ENCODE assay signal across 8 cellular contexts in the genomic region with DNA sequence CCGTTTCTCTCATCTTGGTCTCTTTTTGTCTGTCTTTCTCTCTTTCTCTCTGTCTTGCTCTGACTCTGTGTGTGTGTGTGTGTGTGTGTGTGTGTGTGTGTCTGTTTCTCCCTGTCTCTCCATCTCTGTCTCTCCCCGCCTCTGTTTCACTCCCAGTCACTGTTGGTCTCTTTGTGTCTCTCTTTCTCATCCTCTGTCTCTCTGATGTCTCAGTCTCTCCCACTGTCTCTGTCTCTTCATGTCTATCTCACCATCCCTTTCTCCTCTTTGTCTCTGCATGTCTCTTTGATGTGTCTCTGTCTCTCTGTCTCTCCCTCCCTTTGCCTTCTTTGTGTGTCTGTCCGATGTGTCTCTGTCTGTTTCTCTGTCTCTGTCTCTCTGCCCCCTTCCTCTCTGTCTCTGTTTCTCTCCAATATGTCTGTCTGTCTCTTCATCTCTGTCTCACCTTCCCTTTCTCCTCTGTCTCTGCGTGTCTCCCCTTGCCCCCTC. TPM values are rescaled to one million over a fixed set of nuclear protein-coding genes. Genes with fewer than 3 reads are reported as not detected.
DNase-seq lines count a peak whose midpoint lies in the region; ATAC-seq, FAIRE-seq and TF ChIP-seq lines count a peak whose summit lies in the region.

No MANE protein-coding gene starts in this region.

- TF ChIP-seq CTCF in MM.1S (IDR thresholded peaks at IDR 0.05; ENCODE audit: low read length) = no peak

- H3F3A ChIP-seq in MM.1S (ENCODE audit: insufficient read depth, low read length) = no peaks in the 10 kb centered on the region

- H3K27ac ChIP-seq in BLaER1 = peak overlapping the region; percentile 95
- H3K27ac ChIP-seq in MM.1S (ENCODE audit: low read length) = no peak overlapping the region

- H3K27me3 ChIP-seq in BLaER1 = no peaks in the 10 kb centered on the region
- H3K27me3 ChIP-seq in MM.1S (replicated peaks; ENCODE audit: insufficient read depth, low read length) = peaks cover 96% of the 10 kb centered on the region

- H3K79me2 ChIP-seq in MM.1S (ENCODE audit: low read length) = no peaks in the 10 kb centered on the region

- H3K4me3 Mint-ChIP-seq in dendritic cell treated with granulocyte-macrophage colony-stimulating factor and Interleukin-4, amounts not matched to agents 40 ng/mL and 50 ng/mL, for 4 days = peak overlapping the region; percentile 73
- peak overlapping the region; percentile 74 for H3K4me3 Mint-ChIP-seq in natural killer cell treated with Interleukin-12 subunit alpha and Interleukin-12 subunit beta and Interleukin-15 and Interleukin-18, amount 100 ng/mL, for 72 hours

- no peak for DNase-seq in MM.1S
- no peak for DNase-seq in natural killer cell treated with Interleukin-12 subunit alpha and Interleukin-12 subunit beta and Interleukin-15 and Interleukin-18, amount 100 ng/mL, for 72 hours (ENCODE audit: low spot score)
- no peak for DNase-seq in H54 (ENCODE audit: insufficient read length, low spot score)
- DNase-seq in inferior parietal cortex (ENCODE audit: extremely low spot score) = no peak

- H3K36me3 Mint-ChIP-seq in dendritic cell treated with granulocyte-macrophage colony-stimulating factor and Interleukin-4, amounts not matched to agents 40 ng/mL and 50 ng/mL, for 4 days (ENCODE audit: low read depth) = peaks cover 38% of the 10 kb centered on the region
- no peaks in the 10 kb centered on the region for H3K36me3 Mint-ChIP-seq in natural killer cell treated with Interleukin-12 subunit alpha and Interleukin-12 subunit beta and Interleukin-15 and Interleukin-18, amount 100 ng/mL, for 72 hours

- peaks cover 77% of the 10 kb centered on the region for H3K4me1 Mint-ChIP-seq in dendritic cell treated with granulocyte-macrophage colony-stimulating factor and Interleukin-4, amounts not matched to agents 40 ng/mL and 50 ng/mL, for 4 days (ENCODE audit: low read depth)
- peaks cover 33 to 40% of the 10 kb centered on the region in 2 donors for H3K4me1 Mint-ChIP-seq in natural killer cell treated with Interleukin-12 subunit alpha and Interleukin-12 subunit beta and Interleukin-15 and Interleukin-18, amount 100 ng/mL, for 72 hours (ENCODE audit: low read depth in 2 of 2)

- H3K9me3 Mint-ChIP-seq in dendritic cell treated with granulocyte-macrophage colony-stimulating factor and Interleukin-4, amounts not matched to agents 40 ng/mL and 50 ng/mL, for 4 days = no peaks in the 10 kb centered on the region
- no peaks in the 10 kb centered on the region for H3K9me3 Mint-ChIP-seq in natural killer cell treated with Interleukin-12 subunit alpha and Interleukin-12 subunit beta and Interleukin-15 and Interleukin-18, amount 100 ng/mL, for 72 hours

- H3K9me2 ChIP-seq in MM.1S (replicated peaks; ENCODE audit: insufficient read depth, low read length) = no peaks in the 10 kb centered on the region

- no peak for TF ChIP-seq POLR2A in H54 (IDR thresholded peaks at IDR 0.05; ENCODE audit: low read depth, low read length)

- H3K4me2 ChIP-seq in BLaER1 = peak overlapping the region; percentile 96
- H3K4me2 ChIP-seq in MM.1S (ENCODE audit: low read depth, low read length) = peak overlapping the region; percentile 13; the same call in 1 of the 2 replicates

- H3K27ac Mint-ChIP-seq in dendritic cell treated with granulocyte-macrophage colony-stimulating factor and Interleukin-4, amounts not matched to agents 40 ng/mL and 50 ng/mL, for 4 days = peak overlapping the region; percentile 78
- peak overlapping the region; percentile 1 to 13 for H3K27ac Mint-ChIP-seq in natural killer cell treated with Interleukin-12 subunit alpha and Interleukin-12 subunit beta and Interleukin-15 and Interleukin-18, amount 100 ng/mL, for 72 hours

- no peak for ATAC-seq in natural killer cell treated with Interleukin-12 subunit alpha and Interleukin-12 subunit beta and Interleukin-15 and Interleukin-18, amount 100 ng/mL, for 72 hours
- ATAC-seq in GM21723 (IDR thresholded peaks at IDR 0.05; ENCODE audit: unreplicated experiment) (no peak), GM18502 (IDR thresholded peaks at IDR 0.05; ENCODE audit: poor library complexity, unreplicated experiment) (no peak)

- peaks cover 4% of the 10 kb centered on the region for H3K36me3 ChIP-seq in BLaER1
- no peaks in the 10 kb centered on the region for H3K36me3 ChIP-seq in MM.1S (replicated peaks; ENCODE audit: insufficient read depth, low read length)

- no peaks in the 10 kb centered on the region for H3K27me3 Mint-ChIP-seq in dendritic cell treated with granulocyte-macrophage colony-stimulating factor and Interleukin-4, amounts not matched to agents 40 ng/mL and 50 ng/mL, for 4 days
- peaks cover 9 to 13% of the 10 kb centered on the region in 2 donors for H3K27me3 Mint-ChIP-seq in natural killer cell treated with Interleukin-12 subunit alpha and Interleukin-12 subunit beta and Interleukin-15 and Interleukin-18, amount 100 ng/mL, for 72 hours

- H3K4me1 ChIP-seq in BLaER1 = peaks cover 82% of the 10 kb centered on the region
- H3K4me1 ChIP-seq in MM.1S (ENCODE audit: low read length) = no peaks in the 10 kb centered on the region

- H3K9me3 ChIP-seq in BLaER1 = no peaks in the 10 kb centered on the region
- no peaks in the 10 kb centered on the region for H3K9me3 ChIP-seq in MM.1S (replicated peaks; ENCODE audit: insufficient read depth, low read length)

- H3K4me3 ChIP-seq in BLaER1 (peak overlapping the region; percentile 74), MM.1S (ENCODE audit: low read length) (no peak overlapping the region)

- H2AFZ ChIP-seq in MM.1S (ENCODE audit: low read length) = no peak overlapping the region

- H4K20me1 ChIP-seq in BLaER1 (peaks cover 78% of the 10 kb centered on the region), MM.1S (ENCODE audit: insufficient read depth, low read length) (no peaks in the 10 kb centered on the region)

- no peak for FAIRE-seq in H54 (lab: Jason Lieb, UNC)

- intact Hi-C loops in dendritic cell treated with granulocyte-macrophage colony-stimulating factor and Interleukin-4, amounts not matched to agents 40 ng/mL and 50 ng/mL, for 4 days (cut with micrococcal nuclease) = loop anchor here (5.0 kb wide), 1 partner anchor 63 kb away; no protein-coding TSS in a partner anchor

- H3K9ac ChIP-seq in BLaER1 (peak overlapping the region; percentile 90), MM.1S (ENCODE audit: low read length) (no peak overlapping the region)

RNA-seq across cellular contexts. Expression of gene NFIC, which starts 2.5 kb away (rescaled TPM):
- 10 to 100 TPM; 21.4 to 41.7 TPM for total RNA-seq in natural killer cell treated with Interleukin-12 subunit alpha and Interleukin-12 subunit beta and Interleukin-15 and Interleukin-18, amount 100 ng/mL, for 72 hours
